In genomic region chr15:92714071-92714456, GRCh38 we compare ENCODE assay signal across 8 cellular contexts. TPM values are rescaled to one million over a fixed set of nuclear protein-coding genes. Genes with fewer than 3 reads are reported as not detected.
DNase-seq lines count a peak whose midpoint lies in the region; ATAC-seq, FAIRE-seq and TF ChIP-seq lines count a peak whose summit lies in the region.

No MANE protein-coding gene starts in this region.

- H3K4me3 ChIP-seq in HFF-Myc (replicated peaks; ENCODE audit: low read depth, low read length), result peak overlapping the region; percentile 44
- H3K4me3 ChIP-seq in RWPE2 (ENCODE audit: severe bottlenecking), result peak overlapping the region; percentile 32
- H3K4me3 ChIP-seq in endothelial cell of umbilical vein (replicated peaks in 1 of 3; ENCODE audit: insufficient read depth in 1 of 3, low read depth in 1 of 3, low read length in 3 of 3), result peak overlapping the region; percentile 27 to 62 (median 58)
- peak overlapping the region; percentile 5 for H3K4me3 ChIP-seq in mesendoderm (ENCODE audit: low read length)
- peak overlapping the region; percentile 65 for H3K4me3 ChIP-seq in upper lobe of right lung

- DNase-seq in NCI-H2171 treated with DMSO at 0.1 percent for 48 hours (lab: John Stamatoyannopoulos, UW) (peak; percentile 28), NCI-H2171 (lab: John Stamatoyannopoulos, UW) (no peak), HFF-Myc (ENCODE audit: extremely low read depth, low read depth) (no peak), RWPE2 (ENCODE audit: low spot score) (no peak), endothelial cell of umbilical vein (ENCODE audit: low read depth, low spot score) (peak; percentile 57), mesendoderm (peak; percentile 78), upper lobe of right lung (peak; percentile 59), NCI-H226 (no peak)

- no CpG with 5 or more reads among the region's 16 CpGs for WGBS in mesendoderm (ENCODE audit: extremely low coverage, insufficient coverage, low lambda C conversion rate)

- H3K9me3 ChIP-seq in RWPE2 (ENCODE audit: severe bottlenecking) (no peaks in the 10 kb centered on the region), endothelial cell of umbilical vein (replicated peaks; ENCODE audit: control insufficient read depth, insufficient read depth, low read length) (no peaks in the 10 kb centered on the region), upper lobe of right lung (no peaks in the 10 kb centered on the region)

- H3K9me1 ChIP-seq in endothelial cell of umbilical vein (replicated peaks; ENCODE audit: control insufficient read depth, extremely low read depth, insufficient read depth, low read length), result no peaks in the 10 kb centered on the region

- H3K4ac ChIP-seq in mesendoderm (ENCODE audit: low read depth, low read length), result no peak overlapping the region

- no peak overlapping the region for H3K23ac ChIP-seq in mesendoderm (ENCODE audit: low read length)

- H3K18ac ChIP-seq in mesendoderm (ENCODE audit: low read length), result peak overlapping the region; percentile 13

- no peak overlapping the region for H4K5ac ChIP-seq in mesendoderm (ENCODE audit: low read length)

- H2AFZ ChIP-seq in endothelial cell of umbilical vein (ENCODE audit: low read depth, low read length), result peak overlapping the region; percentile 65

- H3K9ac ChIP-seq in endothelial cell of umbilical vein (replicated peaks; ENCODE audit: extremely low read depth, insufficient read depth, low read length) (peak overlapping the region; percentile 79), mesendoderm (ENCODE audit: low read length) (peak overlapping the region; percentile 75)

- no peak overlapping the region for H3K27ac ChIP-seq in RWPE2 (ENCODE audit: poor library complexity, severe bottlenecking)
- peak overlapping the region; percentile 74 for H3K27ac ChIP-seq in endothelial cell of umbilical vein (ENCODE audit: insufficient read depth, low read depth, low read length)
- H3K27ac ChIP-seq in mesendoderm (ENCODE audit: low read depth, low read length), result no peak overlapping the region
- H3K27ac ChIP-seq in upper lobe of right lung, result peak overlapping the region; percentile 77

- CTCF ChIA-PET in endothelial cell of umbilical vein (lab: Charles Lee), result interaction anchor here (0.6 to 4.4 kb wide), 63 partner anchors 8 to 1411 kb away, joined by 3 to 218 read pairs (median 4); partner anchors contain the start of genes FAM174B and ST8SIA2

- peaks cover 24% of the 10 kb centered on the region for H3K27me3 ChIP-seq in RWPE2 (ENCODE audit: insufficient read depth, poor library complexity, severe bottlenecking)
- H3K27me3 ChIP-seq in endothelial cell of umbilical vein (ENCODE audit: control insufficient read depth in 2 of 2, insufficient read depth in 2 of 2, low read length in 2 of 2), result no peaks in the 10 kb centered on the region
- H3K27me3 ChIP-seq in mesendoderm (ENCODE audit: insufficient read depth, low read length, poor library complexity), result no peaks in the 10 kb centered on the region
- H3K27me3 ChIP-seq in upper lobe of right lung, result no peaks in the 10 kb centered on the region

- H3K4me2 ChIP-seq in endothelial cell of umbilical vein (ENCODE audit: insufficient read depth, low read length) (peak overlapping the region; percentile 64), mesendoderm (ENCODE audit: low read length) (peak overlapping the region; percentile 79)

- peak overlapping the region; percentile 94 for H3K56ac ChIP-seq in mesendoderm (ENCODE audit: low read length)

- TF ChIP-seq CTCF in HFF-Myc (IDR thresholded peaks at IDR 0.05; ENCODE audit: low read depth, low read length, missing control alignments) (no peak), RWPE2 (IDR thresholded peaks at IDR 0.05; ENCODE audit: poor library complexity, severe bottlenecking) (no peak), endothelial cell of umbilical vein (IDR thresholded peaks at IDR 0.05; ENCODE audit: extremely low read depth in 1 of 2, insufficient read depth in 1 of 2, low read depth in 1 of 2, low read length in 2 of 2) (no peak), upper lobe of right lung (IDR thresholded peaks at IDR 0.05) (no peak)

- no peak overlapping the region for H2AK5ac ChIP-seq in mesendoderm (ENCODE audit: low read length)

- BruUV-seq in endothelial cell of umbilical vein (replicated peaks; lab: Mats Ljungman, UMichigan), result no TSS peak

- H2BK5ac ChIP-seq in mesendoderm (ENCODE audit: low read length), result no peak overlapping the region

- H4K20me1 ChIP-seq in endothelial cell of umbilical vein (replicated peaks; ENCODE audit: control insufficient read depth, extremely low read depth, insufficient read depth, low read length), result no peaks in the 10 kb centered on the region

- H3K36me3 ChIP-seq in RWPE2 (ENCODE audit: low read depth) (no peaks in the 10 kb centered on the region), endothelial cell of umbilical vein (ENCODE audit: control insufficient read depth in 2 of 2, extremely low read depth in 1 of 2, insufficient read depth in 2 of 2, low read length in 2 of 2) (no peaks in the 10 kb centered on the region), mesendoderm (ENCODE audit: control insufficient read depth, insufficient read depth, low read length) (no peaks in the 10 kb centered on the region), upper lobe of right lung (no peaks in the 10 kb centered on the region)

- intact Hi-C loops in endothelial cell of umbilical vein (cut with micrococcal nuclease) (loop anchor here (1.0 kb wide), 5 partner anchors 20 to 617 kb away; no protein-coding TSS in a partner anchor), upper lobe of right lung (cut with DNase I) (no loop called here)

- H3K79me2 ChIP-seq in endothelial cell of umbilical vein (ENCODE audit: control insufficient read depth, insufficient read depth, low read length) (no peaks in the 10 kb centered on the region), mesendoderm (ENCODE audit: control insufficient read depth, insufficient read depth, low read length) (no peaks in the 10 kb centered on the region)

- no peak for FAIRE-seq in endothelial cell of umbilical vein (lab: Jason Lieb, UNC)

- POLR2A ChIA-PET in endothelial cell of umbilical vein (lab: Charles Lee), result interaction anchor here (1.2 kb wide), 1 partner anchor 58 kb away, joined by 3 read pairs; the partner anchor contains the start of gene FAM174B

- no peak for TF ChIP-seq POLR2A in endothelial cell of umbilical vein (IDR thresholded peaks at IDR 0.05; ENCODE audit: low read depth, low read length)

- H3K4me1 ChIP-seq in RWPE2 (ENCODE audit: insufficient read depth, poor library complexity, severe bottlenecking), result peaks cover 3% of the 10 kb centered on the region
- peaks cover 19% of the 10 kb centered on the region for H3K4me1 ChIP-seq in endothelial cell of umbilical vein (ENCODE audit: control insufficient read depth, extremely low read depth, insufficient read depth, low read length)
- H3K4me1 ChIP-seq in mesendoderm (ENCODE audit: control insufficient read depth, low read depth, low read length), result no peaks in the 10 kb centered on the region
- H3K4me1 ChIP-seq in upper lobe of right lung, result peaks cover 8% of the 10 kb centered on the region

- dilution Hi-C loops in endothelial cell of umbilical vein (cut with MboI; ENCODE audit: extremely low pct_ligation_motif_present, low sequenced_read_pairs), result no loop called here

- ATAC-seq in RWPE2 (ENCODE audit: low read depth) (peak; percentile 53), upper lobe of right lung (peak; percentile 15)

- no peaks in the 10 kb centered on the region for H3K79me1 ChIP-seq in mesendoderm (ENCODE audit: low read length)

- no peak overlapping the region for H2BK120ac ChIP-seq in mesendoderm (ENCODE audit: low read depth, low read length)

- no peak overlapping the region for H4K8ac ChIP-seq in mesendoderm (ENCODE audit: low read depth, low read length)

- no peak overlapping the region for H2BK15ac ChIP-seq in mesendoderm (replicated peaks; ENCODE audit: low read depth)

TF ChIP-seq in endothelial cell of umbilical vein, 7 proteins besides CTCF, POLR2A, EP300 and RAD21:
- no peak for TF ChIP-seq EZH2 (IDR thresholded peaks at IDR 0.05; ENCODE audit: borderline replicate concordance, low read depth, low read length, severe bottlenecking)
- TF ChIP-seq GATA2 (IDR thresholded peaks at IDR 0.05; ENCODE audit: insufficient read depth, insufficient read length, low read depth, low read length), result no peak
- no peak for TF ChIP-seq FOS (IDR thresholded peaks at IDR 0.05; ENCODE audit: borderline replicate concordance, insufficient read depth, low read length)
- no peak for TF ChIP-seq MYC (IDR thresholded peaks at IDR 0.05; ENCODE audit: low read depth, low read length)
- no peak for TF ChIP-seq MAX (IDR thresholded peaks at IDR 0.05; ENCODE audit: insufficient read depth, insufficient read length)
- TF ChIP-seq POLR2AphosphoS5 (IDR thresholded peaks at IDR 0.05; ENCODE audit: insufficient read depth, low read depth, low read length), result no peak
- no peak for TF ChIP-seq JUN (IDR thresholded peaks at IDR 0.05; ENCODE audit: borderline replicate concordance, insufficient read depth, insufficient read length, low read depth)

RNA-seq across cellular contexts. Expression of gene FAM174B, which starts 58.5 kb away (rescaled TPM):
- total RNA-seq in endothelial cell of umbilical vein, result 20.0 and 30.2 TPM in 2 replicates
- 22.9 and 25.9 TPM in 2 replicates for polyA plus RNA-seq in endothelial cell of umbilical vein
- polyA plus RNA-seq in endothelial cell of umbilical vein (2011; cell fraction: cytosol; rRNA removed), result 31.8 and 39.0 TPM in 2 replicates
- polyA plus RNA-seq in endothelial cell of umbilical vein (2011; cell fraction: nucleus; rRNA removed), result 19.9 and 20.4 TPM in 2 replicates
- 70.9 and 71.0 TPM in 2 replicates for polyA plus RNA-seq in endothelial cell of umbilical vein (2012)
- polyA minus RNA-seq in endothelial cell of umbilical vein, result 31.3 and 47.8 TPM in 2 replicates
- polyA minus RNA-seq in endothelial cell of umbilical vein (2011; cell fraction: cytosol; rRNA and poly(A)+ RNA removed), result 10.9 TPM
- 16.4 and 32.0 TPM in 2 replicates for polyA minus RNA-seq in endothelial cell of umbilical vein (2011; cell fraction: nucleus; rRNA and poly(A)+ RNA removed)
- polyA plus RNA-seq in mesendoderm (2013, experiment 1 of 2), result 75.6 TPM
- 71.2 TPM for polyA plus RNA-seq in mesendoderm (2013, experiment 2 of 2)
- total RNA-seq in upper lobe of right lung, result 62.9 TPM

Comparison
In these comparisons a context has a peak if more than half of its experiments do, and no peak if none do; other contexts are left out.
1. DNase-seq: peak in NCI-H2171 treated with DMSO at 0.1 percent for 48 hours (single experiment), endothelial cell of umbilical vein (single experiment), mesendoderm (single experiment) and upper lobe of right lung (single experiment); none in NCI-H2171 (single experiment), HFF-Myc (single experiment), RWPE2 (single experiment) and NCI-H226 (single experiment).
2. H3K4me3 ChIP-seq: peak in every context shown above with its lines; median percentile 65 in upper lobe of right lung; 58 in endothelial cell of umbilical vein; 44 in HFF-Myc; 32 in RWPE2; 5 in mesendoderm.
3. H3K27ac ChIP-seq: peak in endothelial cell of umbilical vein (single experiment) and upper lobe of right lung (single experiment); none in RWPE2 (single experiment) and mesendoderm (single experiment).